Comparison of ENCODE assay signal across 8 cellular contexts in genomic region chr17:60600490-60601431, GRCh38. TPM values are rescaled to one million over a fixed set of nuclear protein-coding genes. Genes with fewer than 3 reads are reported as not detected.
A peak's percentile ranks its signal among the peaks of the same experiment; 100 is the strongest.
DNase-seq lines count a peak whose midpoint lies in the region; ATAC-seq and TF ChIP-seq lines count a peak whose summit lies in the region.

No MANE protein-coding gene starts in this region.

- peak overlapping the region; percentile 95 for H3K9ac ChIP-seq in Loucy (ENCODE audit: low read depth, low read length, poor library complexity, severe bottlenecking)

- peaks cover 43% of the 10 kb centered on the region for H3K4me1 Mint-ChIP-seq in activated naive CD4-positive, alpha-beta T cell treated with anti-CD3 and anti-CD28 coated beads, Interleukin-2, amount 10 ng/mL, durations not matched to agents 7 days and 5 days

- no peaks in the 10 kb centered on the region for H3K36me3 ChIP-seq in Loucy (ENCODE audit: insufficient read depth, low read length)
- no peaks in the 10 kb centered on the region for H3K36me3 ChIP-seq in thoracic aorta

- peaks cover 45% of the 10 kb centered on the region for H3K4me1 ChIP-seq in Loucy (ENCODE audit: insufficient read depth, low read length, poor library complexity, severe bottlenecking)
- H3K4me1 ChIP-seq in thoracic aorta (ENCODE audit: control insufficient read depth in 1 of 2, low read depth in 2 of 2) = peaks cover 25 to 32% of the 10 kb centered on the region in 2 donors

- peak overlapping the region; percentile 89 for H3K4me3 Mint-ChIP-seq in activated naive CD4-positive, alpha-beta T cell treated with anti-CD3 and anti-CD28 coated beads, Interleukin-2, amount 10 ng/mL, durations not matched to agents 7 days and 5 days

- no peaks in the 10 kb centered on the region for H3K9me2 ChIP-seq in Loucy (replicated peaks; ENCODE audit: low read depth, low read length)

- H3K27me3 ChIP-seq in Loucy (ENCODE audit: insufficient read depth, low read length, poor library complexity, severe bottlenecking) = peaks cover 8% of the 10 kb centered on the region
- no peaks in the 10 kb centered on the region for H3K27me3 ChIP-seq in thoracic aorta (replicated peaks; ENCODE audit: insufficient read depth)

- peak overlapping the region; percentile 75 for H2AFZ ChIP-seq in Loucy (ENCODE audit: low read length)

- H3F3A ChIP-seq in Loucy (ENCODE audit: low read depth) = no peaks in the 10 kb centered on the region; the same call in 1 of the 2 replicates

- H3K27ac ChIP-seq in thoracic aorta = peak overlapping the region; percentile 93 to 99

- in situ Hi-C loops in SK-MEL-5 (cut with HindIII; ENCODE audit: low pct_unique_long_range_greater_than_20kb, low sequenced_read_pairs) = no loop called here

- H3K9me3 Mint-ChIP-seq in activated naive CD4-positive, alpha-beta T cell treated with anti-CD3 and anti-CD28 coated beads, Interleukin-2, amount 10 ng/mL, durations not matched to agents 7 days and 5 days = no peaks in the 10 kb centered on the region

- H4K20me1 ChIP-seq in Loucy (ENCODE audit: insufficient read depth, low read length, poor library complexity, severe bottlenecking) = peaks cover 49% of the 10 kb centered on the region

- peaks cover 57% of the 10 kb centered on the region for H3K79me2 ChIP-seq in Loucy (ENCODE audit: insufficient read depth, low read length)

- H3K9me3 ChIP-seq in Loucy (ENCODE audit: insufficient read depth, low read depth, low read length) (no peaks in the 10 kb centered on the region), thoracic aorta (no peaks in the 10 kb centered on the region)

- peak overlapping the region; percentile 88 for H3K4me2 ChIP-seq in Loucy (ENCODE audit: low read depth, low read length, poor library complexity, severe bottlenecking)

- no peak for ATAC-seq in thoracic aorta (ENCODE audit: insufficient number of reproducible peaks, low FRiP score, low read depth)

- H3K36me3 Mint-ChIP-seq in activated naive CD4-positive, alpha-beta T cell treated with anti-CD3 and anti-CD28 coated beads, Interleukin-2, amount 10 ng/mL, durations not matched to agents 7 days and 5 days = peaks cover 9% of the 10 kb centered on the region

- peak overlapping the region; percentile 94 for H3K27ac Mint-ChIP-seq in activated naive CD4-positive, alpha-beta T cell treated with anti-CD3 and anti-CD28 coated beads, Interleukin-2, amount 10 ng/mL, durations not matched to agents 7 days and 5 days

- CTCF ChIA-PET in activated naive CD4-positive, alpha-beta T cell treated with anti-CD3 and anti-CD28 coated beads, Interleukin-2, amount 10 ng/mL, durations not matched to agents 7 days and 5 days (lab: Charles Lee) = interaction anchor here (0.7 to 1.6 kb wide), 6 partner anchors 10 to 77 kb away, joined by 3 to 5 read pairs (median 4); partner anchors contain the start of gene BCAS3

- H3K4me3 ChIP-seq in Loucy (ENCODE audit: low read length, poor library complexity, severe bottlenecking) (peak overlapping the region; percentile 88), thoracic aorta (peak overlapping the region; percentile 98)

- H3K27me3 Mint-ChIP-seq in activated naive CD4-positive, alpha-beta T cell treated with anti-CD3 and anti-CD28 coated beads, Interleukin-2, amount 10 ng/mL, durations not matched to agents 7 days and 5 days = peaks cover 4% of the 10 kb centered on the region

- DNase-seq in DMS79 treated with DMSO at 0.1 percent for 48 hours (lab: John Stamatoyannopoulos, UW) (peak; percentile 48), H4 (ENCODE audit: low spot score) (peak; percentile 83), SK-MEL-5 (ENCODE audit: low read depth, low spot score) (peak; percentile 95), globus pallidus (ENCODE audit: low spot score) (peak; percentile 89), occipital lobe (lab: John Stamatoyannopoulos, UW) (peak; percentile 27), thoracic aorta (ENCODE audit: low spot score) (peak; percentile 25)
- DNase-seq in activated naive CD4-positive, alpha-beta T cell treated with anti-CD3 and anti-CD28 coated beads, Interleukin-2, amount 10 ng/mL, durations not matched to agents 7 days and 5 days = peak; percentile 76

- peak; percentile 80 for TF ChIP-seq CTCF in Loucy (conservative IDR thresholded peaks at IDR 0.05; ENCODE audit: low read length)
- peak; percentile 63 for TF ChIP-seq CTCF in thoracic aorta (IDR thresholded peaks at IDR 0.05)

RNA-seq across cellular contexts. Expression of gene PPM1D, which starts 0.8 kb away (rescaled TPM):
- 9.6 and 10.7 TPM in 2 replicates for total RNA-seq in H4 (2014; rRNA removed; shearing (Covaris generic))
- 16.2 and 16.3 TPM in 2 replicates for total RNA-seq in SK-MEL-5 (2014; rRNA removed; shearing (Covaris generic))
- 15.4 and 15.7 TPM in 2 replicates for polyA plus RNA-seq in SK-MEL-5 (2015; cell fraction: cytosol; rRNA removed)
- 5.5 and 12.2 TPM in 2 replicates for polyA plus RNA-seq in SK-MEL-5 (2015; cell fraction: nucleus; rRNA removed)
- total RNA-seq in occipital lobe (16.2 TPM), thoracic aorta (10 to 100 TPM; 13.7 to 17.8 TPM)

Comparison
In these comparisons a context has a peak if more than half of its experiments do, and no peak if none do; other contexts are left out.
1. DNase-seq: peak in every context shown above with its lines; median percentile 95 in SK-MEL-5; 89 in globus pallidus; 83 in H4; 76 in activated naive CD4-positive, alpha-beta T cell treated with anti-CD3 and anti-CD28 coated beads, Interleukin-2, amount 10 ng/mL, durations not matched to agents 7 days and 5 days; 48 in DMS79 treated with DMSO at 0.1 percent for 48 hours; 27 in occipital lobe; 25 in thoracic aorta.